ENCODE assay signal across 8 cellular contexts in the genomic region with DNA sequence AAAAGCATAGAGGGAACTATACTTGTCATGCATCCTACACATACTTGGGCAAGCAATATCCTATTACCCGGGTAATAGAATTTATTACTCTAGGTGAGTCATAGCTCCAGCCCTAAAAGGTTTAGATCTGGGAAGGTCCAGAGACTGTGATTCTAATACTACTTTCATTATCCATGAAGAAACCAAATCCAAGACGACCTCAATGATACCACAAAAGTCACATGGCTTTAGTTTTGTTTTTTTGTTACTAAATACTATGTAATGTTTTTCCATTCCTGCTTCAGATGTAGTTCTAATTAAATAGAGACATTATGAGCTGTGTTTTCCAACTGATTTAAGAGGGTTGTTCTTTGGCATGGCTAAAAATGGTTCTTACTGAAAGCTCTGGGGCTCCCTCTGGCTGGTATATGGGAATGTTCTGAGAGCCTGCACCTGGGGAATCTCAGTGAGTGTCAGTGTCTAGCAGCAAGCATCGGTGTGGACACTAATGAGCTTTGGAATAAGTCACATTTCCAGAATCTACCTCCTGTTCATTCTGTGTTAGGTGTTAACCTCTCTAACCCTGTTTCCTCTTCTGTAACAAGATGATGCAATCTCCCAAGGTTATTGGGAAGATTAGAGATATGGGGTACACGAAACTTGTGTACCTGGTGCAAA. TPM values are rescaled to one million over a fixed set of nuclear protein-coding genes. Genes with fewer than 3 reads are reported as not detected.
DNase-seq lines count a peak whose midpoint lies in the region; ATAC-seq and TF ChIP-seq lines count a peak whose summit lies in the region.
"Had no signal": no experiment of that assay in that cellular context is flagged by ENCODE, and none has a peak within 500 bp of the region (broad histone marks: within the 10 kb centered on the region; RNA-seq: fewer than 3 reads in every experiment).

No MANE protein-coding gene starts in this region.

- no peaks in the 10 kb centered on the region for H3K9me3 Mint-ChIP-seq in WTC11

- CTCF ChIA-PET in WTC11 (lab: Charles Lee): interaction anchor here (0.6 to 2.7 kb wide), 24 partner anchors 11 to 785 kb away, joined by 3 to 36 read pairs (median 4); partner anchors contain the start of genes IL1R1 and IL1RL2

- TF ChIP-seq CTCF in WTC11 (IDR thresholded peaks at IDR 0.05) (no peak), left ventricle myocardium inferior (IDR thresholded peaks at IDR 0.05; ENCODE audit: borderline replicate concordance) (peak; percentile 81), stomach (IDR thresholded peaks at IDR 0.05) (peak in 5 of 7 experiments; percentile 43 to 71 (median 51))

- ATAC-seq in WTC11 (peak; percentile 85), GM21737 (IDR thresholded peaks at IDR 0.05; ENCODE audit: unreplicated experiment) (no peak)

- peak; percentile 76 for DNase-seq in HCEC 1CT
- DNase-seq in WTC11 (ENCODE audit: low spot score): no peak
- DNase-seq in left ventricle myocardium inferior: no peak
- no peak for DNase-seq in stomach
- no peak for DNase-seq in superior temporal gyrus (ENCODE audit: extremely low spot score)
- no peak for DNase-seq in stimulated activated CD4-positive, alpha-beta T cell treated with anti-CD3 and anti-CD28 coated beads, Interleukin-4, amount 100 ng/mL, for 1 hour
- DNase-seq: activated T-cell treated with anti-CD3 and anti-CD28 coated beads for 4 hours had no signal

- peaks cover 10% of the 10 kb centered on the region for H3K4me1 ChIP-seq in left ventricle myocardium inferior
- peaks cover 4 to 19% (median 13%) of the 10 kb centered on the region in 4 donors for H3K4me1 ChIP-seq in stomach

- H3K27ac Mint-ChIP-seq in WTC11: no peak overlapping the region

- POLR2A ChIA-PET in WTC11 (lab: Charles Lee): interaction anchor here (0.5 kb wide), 1 partner anchor 574 kb away, joined by 3 read pairs; no protein-coding TSS in a partner anchor

- H3K36me3 ChIP-seq in left ventricle myocardium inferior: peaks cover 33% of the 10 kb centered on the region
- peaks cover 0 to 62% (median 36%) of the 10 kb centered on the region in 4 donors for H3K36me3 ChIP-seq in stomach

- no peak for TF ChIP-seq EP300 in stomach (IDR thresholded peaks at IDR 0.05)

- no peaks in the 10 kb centered on the region for H3K36me3 Mint-ChIP-seq in WTC11

- 16 to 27% (median 23%) methylated on average over 4 of the region's 4 CpGs for WGBS in stomach, 5 donors

- no peak for TF ChIP-seq POLR2A in stomach (IDR thresholded peaks at IDR 0.05)

- H3K4me3 ChIP-seq in left ventricle myocardium inferior: no peak overlapping the region
- H3K4me3 ChIP-seq in stomach: no peak overlapping the region

- H3K4me1 Mint-ChIP-seq in WTC11: peaks cover 1% of the 10 kb centered on the region

- H3K27me3 ChIP-seq in left ventricle myocardium inferior (ENCODE audit: low read depth): no peaks in the 10 kb centered on the region
- H3K27me3 ChIP-seq in stomach: no peaks in the 10 kb centered on the region

- H3K9me3 ChIP-seq in left ventricle myocardium inferior (replicated peaks): no peaks in the 10 kb centered on the region
- H3K9me3 ChIP-seq in stomach: no peaks in the 10 kb centered on the region

- H3K27me3 Mint-ChIP-seq in WTC11 (ENCODE audit: low read depth): no peaks in the 10 kb centered on the region

- intact Hi-C loops in left ventricle myocardium inferior (cut with micrococcal nuclease) (loop anchor here (5.0 kb wide), 1 partner anchor 144 kb away; no protein-coding TSS in a partner anchor), stomach (cut with DNase I; ENCODE audit: low total_unique reads) (loop anchor here (10.0 kb wide), 1 partner anchor 142 kb away; no protein-coding TSS in a partner anchor)

- H3K27ac ChIP-seq in left ventricle myocardium inferior (replicated peaks) (no peak overlapping the region), stomach (peak overlapping the region in 2 of 5 donors; percentile 2 to 34)

- no peak overlapping the region for H3K4me3 Mint-ChIP-seq in WTC11

TF ChIP-seq in WTC11, 78 proteins besides CTCF, POLR2A, EP300 and RAD21:
- TF ChIP-seq, protein P1, sequence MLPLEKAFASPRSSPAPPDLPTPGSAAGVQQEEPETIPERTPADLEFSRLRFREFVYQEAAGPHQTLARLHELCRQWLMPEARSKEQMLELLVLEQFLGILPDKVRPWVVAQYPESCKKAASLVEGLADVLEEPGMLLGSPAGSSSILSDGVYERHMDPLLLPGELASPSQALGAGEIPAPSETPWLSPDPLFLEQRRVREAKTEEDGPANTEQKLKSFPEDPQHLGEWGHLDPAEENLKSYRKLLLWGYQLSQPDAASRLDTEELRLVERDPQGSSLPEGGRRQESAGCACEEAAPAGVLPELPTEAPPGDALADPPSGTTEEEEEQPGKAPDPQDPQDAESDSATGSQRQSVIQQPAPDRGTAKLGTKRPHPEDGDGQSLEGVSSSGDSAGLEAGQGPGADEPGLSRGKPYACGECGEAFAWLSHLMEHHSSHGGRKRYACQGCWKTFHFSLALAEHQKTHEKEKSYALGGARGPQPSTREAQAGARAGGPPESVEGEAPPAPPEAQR (CRISPR knock-in tag; IDR thresholded peaks at IDR 0.05): no peak
- TF ChIP-seq, protein P2, sequence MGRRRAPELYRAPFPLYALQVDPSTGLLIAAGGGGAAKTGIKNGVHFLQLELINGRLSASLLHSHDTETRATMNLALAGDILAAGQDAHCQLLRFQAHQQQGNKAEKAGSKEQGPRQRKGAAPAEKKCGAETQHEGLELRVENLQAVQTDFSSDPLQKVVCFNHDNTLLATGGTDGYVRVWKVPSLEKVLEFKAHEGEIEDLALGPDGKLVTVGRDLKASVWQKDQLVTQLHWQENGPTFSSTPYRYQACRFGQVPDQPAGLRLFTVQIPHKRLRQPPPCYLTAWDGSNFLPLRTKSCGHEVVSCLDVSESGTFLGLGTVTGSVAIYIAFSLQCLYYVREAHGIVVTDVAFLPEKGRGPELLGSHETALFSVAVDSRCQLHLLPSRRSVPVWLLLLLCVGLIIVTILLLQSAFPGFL (CRISPR knock-in tag; IDR thresholded peaks at IDR 0.05; ENCODE audit: borderline replicate concordance): no peak
- TF ChIP-seq IRF2 (CRISPR knock-in tag; IDR thresholded peaks at IDR 0.05; ENCODE audit: borderline replicate concordance, low read depth): no peak
- TF ChIP-seq, protein P3, sequence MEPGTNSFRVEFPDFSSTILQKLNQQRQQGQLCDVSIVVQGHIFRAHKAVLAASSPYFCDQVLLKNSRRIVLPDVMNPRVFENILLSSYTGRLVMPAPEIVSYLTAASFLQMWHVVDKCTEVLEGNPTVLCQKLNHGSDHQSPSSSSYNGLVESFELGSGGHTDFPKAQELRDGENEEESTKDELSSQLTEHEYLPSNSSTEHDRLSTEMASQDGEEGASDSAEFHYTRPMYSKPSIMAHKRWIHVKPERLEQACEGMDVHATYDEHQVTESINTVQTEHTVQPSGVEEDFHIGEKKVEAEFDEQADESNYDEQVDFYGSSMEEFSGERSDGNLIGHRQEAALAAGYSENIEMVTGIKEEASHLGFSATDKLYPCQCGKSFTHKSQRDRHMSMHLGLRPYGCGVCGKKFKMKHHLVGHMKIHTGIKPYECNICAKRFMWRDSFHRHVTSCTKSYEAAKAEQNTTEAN (CRISPR knock-in tag; IDR thresholded peaks at IDR 0.05): no peak
- TF ChIP-seq RORB (CRISPR knock-in tag; IDR thresholded peaks at IDR 0.05): 0 out of 2 replicates have a peak, but pooled peaks have one; percentile 20
- peak; percentile 94 for TF ChIP-seq GABPB1 (CRISPR knock-in tag; IDR thresholded peaks at IDR 0.05)

RNA-seq across cellular contexts. Expression of gene IL1RL2, which starts 20.5 kb away (rescaled TPM):
- total RNA-seq in WTC11 (2021) (0.11 TPM in 1 of 3 replicates, not detected in the others), left ventricle myocardium inferior (0.30 TPM), stomach (1 to 10 TPM in 3 of 5 donors, not detected in 2; 2.2 to 4.3 (median 2.9) TPM)
- polyA plus RNA-seq in stomach: 1 to 10 TPM in 2 of 3 donors, under 1 TPM in 1; 0.61 to 2.6 (median 1.2) TPM

RNA-seq across cellular contexts. Expression of gene IL1R1, which starts 23.8 kb away (rescaled TPM):
- total RNA-seq in WTC11 (2021) (0.37 to 0.78 TPM (median 0.55 TPM) in 3 replicates), left ventricle myocardium inferior (22.6 TPM), stomach (10 to 100 TPM; 17.5 to 67.7 (median 49.1) TPM)
- 100 to 1,000 TPM in 1 of 3 donors, 10 to 100 TPM in 2; 26.5 to 109 (median 75.3) TPM for polyA plus RNA-seq in stomach

Comparison
In these comparisons a context has a peak if more than half of its experiments do, and no peak if none do; other contexts are left out.
1. RNA of gene IL1R1, which starts 23.8 kb away (total RNA-seq): 17.5 to 67.7 TPM in stomach and 22.6 TPM in left ventricle myocardium inferior (single experiment); 0.37 to 0.78 TPM in WTC11; every median in the first group is over 10 times any median in the second.